In genomic region chr6:130525378-130525777, GRCh38 we compare ENCODE assay signal across 10 cellular contexts.
DNase-seq lines count a peak whose midpoint lies in the region; ATAC-seq and TF ChIP-seq lines count a peak whose summit lies in the region.
"Had no signal": no experiment of that assay in that cellular context is flagged by ENCODE, and none has a peak within 500 bp of the region (broad histone marks: within the 10 kb centered on the region; RNA-seq: fewer than 3 reads in every experiment).

No MANE protein-coding gene starts in this region.

- H3K36me3 ChIP-seq in ovary, result no peaks in the 10 kb centered on the region

- peaks cover 34% of the 10 kb centered on the region for H3K4me1 Mint-ChIP-seq in central memory CD8-positive, alpha-beta T cell

- 85 to 91% (median 89%) methylated on average over 1 of the region's 1 CpG for WGBS in ovary, 3 donors

- no peak for TF ChIP-seq POLR2A in ovary (IDR thresholded peaks at IDR 0.05)

- peak overlapping the region; percentile 10 for H3K4me3 Mint-ChIP-seq in central memory CD8-positive, alpha-beta T cell

- H3K27me3 ChIP-seq in ovary, result no peaks in the 10 kb centered on the region

- peak overlapping the region; percentile 84 for H3K27ac Mint-ChIP-seq in central memory CD8-positive, alpha-beta T cell (ENCODE audit: low read depth)

- peaks cover 8% of the 10 kb centered on the region for H3K9me3 Mint-ChIP-seq in central memory CD8-positive, alpha-beta T cell

- no peak for TF ChIP-seq CTCF in GM13977 (IDR thresholded peaks at IDR 0.05; ENCODE audit: extremely low read depth, insufficient read depth, missing control alignments)
- no peak for TF ChIP-seq CTCF in ovary (IDR thresholded peaks at IDR 0.05)

- no peaks in the 10 kb centered on the region for H3K27me3 Mint-ChIP-seq in central memory CD8-positive, alpha-beta T cell

- no peak for TF ChIP-seq EP300 in ovary (IDR thresholded peaks at IDR 0.05)

- peak; percentile 19 for DNase-seq in GM13977 (ENCODE audit: low spot score)
- DNase-seq in central memory CD8-positive, alpha-beta T cell (ENCODE audit: low spot score in 2 of 2), result no peak
- no peak for DNase-seq in ovary
- DNase-seq in NCI-H2081 (lab: John Stamatoyannopoulos, UW), result no peak
- no peak for DNase-seq in iPS-NIHi7 (ENCODE audit: extremely low spot score)
- DNase-seq: left cardiac atrium, NCI-H526 had no signal

- in situ Hi-C loops in GM13977 (cut with MboI; ENCODE audit: low pct_unique_long_range_greater_than_20kb, low sequenced_read_pairs, unreplicated experiment), result no loop called here

- intact Hi-C loops in ovary (cut with DNase I), result no loop called here

- ATAC-seq in GM21381 (IDR thresholded peaks at IDR 0.05; ENCODE audit: unreplicated experiment) (peak; percentile 55), HG03520 (IDR thresholded peaks at IDR 0.05; ENCODE audit: unreplicated experiment) (peak; percentile 60), HG03159 (IDR thresholded peaks at IDR 0.05; ENCODE audit: unreplicated experiment) (no peak)
- ATAC-seq in central memory CD8-positive, alpha-beta T cell (replicated peaks; ENCODE audit: extremely low read depth, poor library complexity, severe bottlenecking), result peak; percentile 39
- ATAC-seq: left cardiac atrium had no signal

- H3K9me3 ChIP-seq in ovary, result no peaks in the 10 kb centered on the region

- H3K36me3 Mint-ChIP-seq in central memory CD8-positive, alpha-beta T cell (ENCODE audit: insufficient read depth), result peaks cover 2% of the 10 kb centered on the region

- no peak overlapping the region for H3K4me3 ChIP-seq in ovary

- H3K4me1 ChIP-seq in ovary (ENCODE audit: insufficient read depth), result no peaks in the 10 kb centered on the region

- no peak overlapping the region for H3K27ac ChIP-seq in ovary
